In the genomic region with DNA sequence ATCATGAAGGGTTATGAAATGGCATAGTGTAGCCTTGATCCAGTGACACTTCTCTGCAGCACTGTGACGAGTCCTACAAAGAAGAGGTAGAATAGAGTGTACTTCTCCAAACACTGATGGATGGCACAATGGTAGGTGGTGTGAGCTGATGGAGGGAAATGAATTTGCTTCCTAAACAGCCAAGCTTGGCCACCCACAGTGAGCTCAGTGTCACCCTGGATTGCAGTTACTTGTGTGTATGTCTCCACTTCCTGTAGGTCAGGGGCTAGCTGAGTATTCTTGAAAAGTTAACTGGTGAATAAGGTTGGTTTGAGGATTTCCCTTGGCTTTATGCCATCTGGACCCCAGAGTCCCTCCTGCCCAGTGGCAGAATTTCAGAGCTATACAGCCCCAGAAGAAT, we compare ENCODE assay signal across 21 cellular contexts.
"Had no signal": no experiment of that assay in that cellular context is flagged by ENCODE, and none has a peak within 500 bp of the region (broad histone marks: within the 10 kb centered on the region; RNA-seq: fewer than 3 reads in every experiment).

No MANE protein-coding gene starts in this region.

- H3K4me3 Mint-ChIP-seq: activated naive CD8-positive, alpha-beta T cell; activated T-cell treated with anti-CD3 and anti-CD28 coated beads, Interleukin-2, amount 50 U/mL, for 24 hours; activated T-helper 17 cell treated with anti-CD3 and anti-CD28 coated beads, Interleukin-2, amount 50 U/mL, for 72 hours; central memory CD8-positive, alpha-beta T cell; nephron; T-helper 2 cell treated with Interferon-gamma antibody and Interleukin-4, amounts not matched to agents 5 μg/mL and 100 μg/mL, for 36 hours had no signal

- H3K27me3 ChIP-seq: adrenal gland, ascending aorta, heart left ventricle, neutrophil, pancreas, right atrium auricular region, thyroid gland had no signal

- H3K36me3 Mint-ChIP-seq: activated naive CD8-positive, alpha-beta T cell had no signal

- DNase-seq: activated CD4-positive, alpha-beta T cell treated with anti-CD3 and anti-CD28 coated beads, Interleukin-2, amount 50 U/mL, for 4 hours; activated CD8-positive, alpha-beta memory T cell treated with anti-CD3 and anti-CD28 coated beads for 24 hours; activated CD8-positive, alpha-beta memory T cell treated with anti-CD3 and anti-CD28 coated beads, Interleukin-2, amount 50 U/mL, for 4 hours; activated T-cell treated with anti-CD3 and anti-CD28 coated beads, Interleukin-2, amount 50 U/mL, for 24 hours; heart left ventricle; left colon; pancreas; psoas muscle; stimulated activated CD4-positive, alpha-beta T cell treated with anti-CD3 and anti-CD28 coated beads, Interleukin-12 subunit alpha, Interleukin-12 subunit beta, amount 100 ng/mL, for 4 hours; stimulated activated CD4-positive, alpha-beta T cell treated with anti-CD3 and anti-CD28 coated beads, Interleukin-4, amount 100 ng/mL, for 4 hours; stimulated activated naive CD8-positive, alpha-beta T cell treated with anti-CD3 and anti-CD28 coated beads, Interleukin-15, Interleukin-2, amounts not matched to agents 100 U/mL and 50 U/mL, for 24 hours; thyroid gland had no signal

- H3K9me3 ChIP-seq: adrenal gland, ascending aorta, heart left ventricle, neutrophil, pancreas, psoas muscle, right atrium auricular region, thyroid gland had no signal

- H3K9me3 Mint-ChIP-seq: activated T-cell treated with anti-CD3 and anti-CD28 coated beads, Interleukin-2, amount 50 U/mL, for 24 hours; activated T-helper 17 cell treated with anti-CD3 and anti-CD28 coated beads, Interleukin-2, amount 50 U/mL, for 72 hours; central memory CD8-positive, alpha-beta T cell; T-helper 2 cell treated with Interferon-gamma antibody and Interleukin-4, amounts not matched to agents 5 μg/mL and 100 μg/mL, for 36 hours had no signal

- H3K4me1 ChIP-seq: ascending aorta, pancreas, psoas muscle, thyroid gland had no signal

- H3K27ac Mint-ChIP-seq: activated naive CD8-positive, alpha-beta T cell; activated T-cell treated with anti-CD3 and anti-CD28 coated beads, Interleukin-2, amount 50 U/mL, for 24 hours; activated T-helper 17 cell treated with anti-CD3 and anti-CD28 coated beads, Interleukin-2, amount 50 U/mL, for 72 hours; T-helper 2 cell treated with Interferon-gamma antibody and Interleukin-4, amounts not matched to agents 5 μg/mL and 100 μg/mL, for 36 hours had no signal

- H3K4me1 Mint-ChIP-seq: activated T-helper 17 cell treated with anti-CD3 and anti-CD28 coated beads, Interleukin-2, amount 50 U/mL, for 72 hours; central memory CD8-positive, alpha-beta T cell had no signal

- ATAC-seq: left colon; stimulated activated naive CD8-positive, alpha-beta T cell treated with anti-CD3 and anti-CD28 coated beads, Interleukin-15, Interleukin-2, amounts not matched to agents 100 U/mL and 50 U/mL, for 24 hours had no signal

- H3K36me3 ChIP-seq: adrenal gland, ascending aorta, heart left ventricle, neutrophil, pancreas, right atrium auricular region, thyroid gland had no signal

- H3K4me3 ChIP-seq: adrenal gland, ascending aorta, heart left ventricle, pancreas, psoas muscle, right atrium auricular region, thyroid gland had no signal

- H3K27ac ChIP-seq: adrenal gland, ascending aorta, heart left ventricle, neutrophil, pancreas, psoas muscle, right atrium auricular region, thyroid gland had no signal
